ENCODE assay signal across 8 cellular contexts in the genomic region with DNA sequence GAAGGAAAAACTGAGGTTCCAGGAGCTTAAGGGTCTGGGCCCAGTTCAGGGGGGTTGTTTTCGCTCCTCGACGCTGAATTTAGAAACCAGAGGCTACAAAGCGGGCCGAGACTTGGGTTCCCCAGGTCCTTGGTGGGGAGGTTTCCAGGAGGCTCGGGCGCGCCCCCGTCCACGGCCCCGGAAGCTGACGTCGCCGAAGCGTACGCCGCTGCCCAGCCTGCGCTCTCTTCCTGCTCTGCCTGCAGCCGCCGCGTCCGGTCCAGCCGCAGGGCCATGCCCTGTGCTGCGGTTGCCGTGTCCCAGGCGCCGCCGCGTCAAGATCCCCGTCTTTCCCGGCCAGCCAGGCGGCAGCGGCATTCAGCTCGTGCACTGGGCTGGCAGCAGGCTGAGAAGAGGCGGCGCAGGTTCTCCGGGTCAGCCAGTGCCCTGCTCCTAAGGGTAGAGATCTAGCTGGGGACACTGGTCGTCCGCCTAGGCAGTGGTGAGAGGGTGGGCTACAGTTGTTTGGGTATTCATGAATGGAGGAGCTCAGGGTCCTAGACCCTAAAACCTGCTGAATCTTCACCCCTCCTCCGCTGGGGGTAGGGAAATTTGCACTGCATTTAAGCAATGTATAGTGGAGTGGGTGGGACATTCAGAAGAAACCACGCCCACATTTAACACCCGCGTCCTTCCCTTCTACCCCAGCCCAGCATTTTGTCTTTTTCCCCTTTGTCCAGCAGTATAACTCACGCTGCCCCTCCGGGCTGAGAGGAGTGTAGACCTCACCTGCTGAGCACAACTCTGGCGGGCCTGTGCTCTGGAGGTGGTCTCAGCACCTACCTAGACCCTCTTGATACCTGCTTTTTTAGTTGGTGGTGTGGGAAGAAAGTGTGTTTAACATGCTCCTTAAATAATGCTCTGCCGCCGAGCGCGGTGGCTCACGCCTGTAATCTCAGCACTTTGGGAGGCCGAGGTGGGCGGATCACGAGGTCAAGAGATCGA. TPM values are rescaled to one million over a fixed set of nuclear protein-coding genes. Genes with fewer than 3 reads are reported as not detected.
A peak's percentile ranks its signal among the peaks of the same experiment; 100 is the strongest.
DNase-seq lines count a peak whose midpoint lies in the region; ATAC-seq, FAIRE-seq and TF ChIP-seq lines count a peak whose summit lies in the region.

No MANE protein-coding gene starts in this region.

- POLR2A ChIA-PET in HepG2 (lab: Yijun Ruan, JAX): interaction anchor here (0.6 to 6.8 kb wide), 7 partner anchors 8 to 352 kb away, joined by 3 to 22 read pairs (median 11); a partner anchor contains a TSS

- peak overlapping the region; percentile 93 for H3K27ac ChIP-seq in HepG2 (ENCODE audit: extremely low read length, insufficient read depth, low read length)

- TF ChIP-seq CTCF in HepG2 (CRISPR knock-in tag; IDR thresholded peaks at IDR 0.05): peak; percentile 22; the same call in 1 of the 2 replicates

- no peak for TF ChIP-seq EP300 in HepG2 (IDR thresholded peaks at IDR 0.05; ENCODE audit: low read depth in 2 of 2, low read length in 2 of 2)
- TF ChIP-seq EP300 in HepG2 (CRISPR knock-in tag; IDR thresholded peaks at IDR 0.05; ENCODE audit: borderline replicate concordance): no peak; the same call in 1 of the 2 replicates

- H2AFZ ChIP-seq in HepG2 (ENCODE audit: low read length): peak overlapping the region; percentile 68

- FAIRE-seq in HepG2 (lab: Jason Lieb, UNC): no peak

- peak overlapping the region; percentile 87 to 99 (median 95) for H3K4me3 ChIP-seq in HepG2 (replicated peaks in 1 of 3; ENCODE audit: insufficient read depth in 1 of 3, low read depth in 2 of 3, low read length in 3 of 3)

- H3K27me3 ChIP-seq in HepG2 (ENCODE audit: control insufficient read depth in 1 of 2, insufficient read depth in 2 of 2, low read length in 2 of 2): peaks cover 0 to 2% of the 10 kb centered on the region in 2 experiments; a peak in 1 of 5 replicates

- no peaks in the 10 kb centered on the region for H3K9me3 ChIP-seq in HepG2 (ENCODE audit: low read length)

- intact Hi-C loops in HepG2 (cut with micrococcal nuclease; ENCODE audit: unreplicated experiment): no loop called here

- H3K4me2 ChIP-seq in HepG2 (ENCODE audit: low read depth, low read length): peak overlapping the region; percentile 99

- H3K79me2 ChIP-seq in HepG2 (ENCODE audit: insufficient read depth, low read length): peaks cover 39% of the 10 kb centered on the region

- H3K9ac ChIP-seq in HepG2 (ENCODE audit: insufficient read depth, low read depth, low read length): peak overlapping the region; percentile 94

- TF ChIP-seq POLR2A in HepG2 (IDR thresholded peaks at IDR 0.05; ENCODE audit: insufficient read depth in 1 of 2, low read depth in 2 of 2, low read length in 2 of 2): peak; percentile 76 to 99

- BruUV-seq in HepG2 (replicated peaks; lab: Mats Ljungman, UMichigan): no TSS peak

- peak; percentile 47 for ATAC-seq in HG03039 (IDR thresholded peaks at IDR 0.05; ENCODE audit: unreplicated experiment)
- peak; percentile 90 for ATAC-seq in HepG2

- in situ Hi-C loops in HepG2 (cut with HindIII; ENCODE audit: extremely low pct_ligation_motif_present, low pct_unique_long_range_greater_than_20kb): no loop called here

- DNase-seq in NCI-H2081 (lab: John Stamatoyannopoulos, UW): peak; percentile 54 to 73
- no peak for DNase-seq in NCI-H2081 treated with DMSO at 0.1 percent for 48 hours (lab: John Stamatoyannopoulos, UW)
- peak; percentile 66 for DNase-seq in NCI-H345 (lab: John Stamatoyannopoulos, UW)
- DNase-seq in activated CD4-positive, alpha-beta T cell treated with anti-CD3 and anti-CD28 coated beads, Interleukin-2, amount 50 U/mL, for 1 hour: peak; percentile 66
- DNase-seq in dermis blood vessel endothelial cell: peak; percentile 82
- DNase-seq in HepG2 (ENCODE audit: low spot score): peak; percentile 66
- DNase-seq in stimulated activated CD4-positive, alpha-beta T cell treated with anti-CD3 and anti-CD28 coated beads, Interleukin-2, amount 100 ng/mL, for 4 hours (ENCODE audit: low read depth): peak; percentile 61

- peaks cover 48% of the 10 kb centered on the region for H3K4me1 ChIP-seq in HepG2 (ENCODE audit: insufficient read depth, low read length)

- CTCF ChIA-PET in HepG2 (lab: Yijun Ruan, JAX; ENCODE audit: low intra/inter-chr PET ratio, low total read pairs): no interaction called here

- peak; percentile 48; the same call in 1 of the 2 replicates for TF ChIP-seq RAD21 in HepG2 (CRISPR knock-in tag; IDR thresholded peaks at IDR 0.05)

- WGBS in HepG2 (ENCODE audit: low lambda C conversion rate): 28% methylated on average over 34 of the region's 55 CpGs

- no peaks in the 10 kb centered on the region for H4K20me1 ChIP-seq in HepG2 (ENCODE audit: insufficient read depth, low read length)

- H3K36me3 ChIP-seq in HepG2 (replicated peaks in 1 of 2; ENCODE audit: control insufficient read depth in 1 of 2, insufficient read depth in 2 of 2, low read length in 2 of 2): 0 out of 5 replicates have a peak, but pooled peaks cover 0 to under 1% of the 10 kb centered on the region in 2 experiments

RNA-seq across cellular contexts. Expression of a gene that starts 1.1 kb away (rescaled TPM):
- total RNA-seq in dermis blood vessel endothelial cell (29.3 and 39.0 TPM in 2 replicates), HepG2 (2016; rRNA removed; fragmentation: Illumina TruSeq; extraction: Trizol) (38.7 and 46.2 TPM in 2 replicates)
- 9.6 and 10.3 TPM in 2 replicates for total RNA-seq in HepG2 (2016; cell fraction: cytosol; rRNA removed; fragmentation: Illumina TruSeq; extraction: Trizol; ENCODE audit: low read depth)
- total RNA-seq in HepG2 (2016; cell fraction: insoluble cytoplasmic fraction; rRNA removed; fragmentation: Illumina TruSeq; extraction: Trizol): 37.1 and 41.8 TPM in 2 replicates
- 26.1 and 27.6 TPM in 2 replicates for total RNA-seq in HepG2 (2016; cell fraction: membrane; rRNA removed; fragmentation: Illumina TruSeq; extraction: Trizol)
- 24.8 and 31.3 TPM in 2 replicates for total RNA-seq in HepG2 (2016; cell fraction: nucleus; rRNA removed; fragmentation: Illumina TruSeq; extraction: Trizol)
- 27.1 and 28.1 TPM in 2 replicates for polyA plus RNA-seq in HepG2 (2011; rRNA removed)
- 21.8 and 22.0 TPM in 2 replicates for polyA plus RNA-seq in HepG2 (2011; cell fraction: cytosol; rRNA removed)
- 35.8 and 38.4 TPM in 2 replicates for polyA plus RNA-seq in HepG2 (2011; cell fraction: nucleus; rRNA removed)
- 25.7 and 28.0 TPM in 2 replicates for polyA plus RNA-seq in HepG2 (2012)
- 4.6 and 5.3 TPM in 2 replicates for polyA plus RNA-seq in HepG2 (2016; cell fraction: cytosol; fragmentation: Illumina TruSeq; extraction: Trizol; ENCODE audit: low read depth)
- 44.5 and 52.1 TPM in 2 replicates for polyA plus RNA-seq in HepG2 (2016; cell fraction: insoluble cytoplasmic fraction; fragmentation: Illumina TruSeq; extraction: Trizol; ENCODE audit: low read depth)
- 13.3 and 13.6 TPM in 2 replicates for polyA plus RNA-seq in HepG2 (2016; cell fraction: membrane; fragmentation: Illumina TruSeq; extraction: Trizol; ENCODE audit: low read depth)
- polyA plus RNA-seq in HepG2 (2016; cell fraction: nucleus; fragmentation: Illumina TruSeq; extraction: Trizol; ENCODE audit: insufficient read depth, low read depth): 60.9 and 65.2 TPM in 2 replicates
- polyA minus RNA-seq in HepG2 (2011; rRNA and poly(A)+ RNA removed; ENCODE audit: low replicate concordance): 37.4 and 51.8 TPM in 2 replicates
- 14.8 and 19.4 TPM in 2 replicates for polyA minus RNA-seq in HepG2 (2011; cell fraction: cytosol; rRNA and poly(A)+ RNA removed)
- 23.9 and 26.0 TPM in 2 replicates for polyA minus RNA-seq in HepG2 (2011; cell fraction: nucleus; rRNA and poly(A)+ RNA removed)

RNA-seq across cellular contexts. Expression of a gene that starts 50.9 kb away (rescaled TPM):
- total RNA-seq in dermis blood vessel endothelial cell (not detected in 2 replicates), HepG2 (2016; rRNA removed; fragmentation: Illumina TruSeq; extraction: Trizol) (30.4 and 35.1 TPM in 2 replicates)
- total RNA-seq in HepG2 (2016; cell fraction: cytosol; rRNA removed; fragmentation: Illumina TruSeq; extraction: Trizol; ENCODE audit: low read depth): 5.9 and 7.6 TPM in 2 replicates
- 25.6 and 34.0 TPM in 2 replicates for total RNA-seq in HepG2 (2016; cell fraction: insoluble cytoplasmic fraction; rRNA removed; fragmentation: Illumina TruSeq; extraction: Trizol)
- total RNA-seq in HepG2 (2016; cell fraction: membrane; rRNA removed; fragmentation: Illumina TruSeq; extraction: Trizol): 13.2 and 15.4 TPM in 2 replicates
- 26.9 and 31.0 TPM in 2 replicates for total RNA-seq in HepG2 (2016; cell fraction: nucleus; rRNA removed; fragmentation: Illumina TruSeq; extraction: Trizol)
- 38.2 and 41.7 TPM in 2 replicates for polyA plus RNA-seq in HepG2 (2011; rRNA removed)
- polyA plus RNA-seq in HepG2 (2011; cell fraction: cytosol; rRNA removed): 29.0 and 39.2 TPM in 2 replicates
- 86.1 and 97.2 TPM in 2 replicates for polyA plus RNA-seq in HepG2 (2011; cell fraction: nucleus; rRNA removed)
- 34.9 and 37.3 TPM in 2 replicates for polyA plus RNA-seq in HepG2 (2012)
- 4.4 and 6.6 TPM in 2 replicates for polyA plus RNA-seq in HepG2 (2016; cell fraction: cytosol; fragmentation: Illumina TruSeq; extraction: Trizol; ENCODE audit: low read depth)
- polyA plus RNA-seq in HepG2 (2016; cell fraction: insoluble cytoplasmic fraction; fragmentation: Illumina TruSeq; extraction: Trizol; ENCODE audit: low read depth): 20.8 and 23.2 TPM in 2 replicates
- polyA plus RNA-seq in HepG2 (2016; cell fraction: membrane; fragmentation: Illumina TruSeq; extraction: Trizol; ENCODE audit: low read depth): 8.8 and 10.0 TPM in 2 replicates
- polyA plus RNA-seq in HepG2 (2016; cell fraction: nucleus; fragmentation: Illumina TruSeq; extraction: Trizol; ENCODE audit: insufficient read depth, low read depth): 40.0 and 40.3 TPM in 2 replicates
- polyA minus RNA-seq in HepG2 (2011; rRNA and poly(A)+ RNA removed; ENCODE audit: low replicate concordance): 0.12 and 47.7 TPM in 2 replicates
- polyA minus RNA-seq in HepG2 (2011; cell fraction: cytosol; rRNA and poly(A)+ RNA removed): 22.0 and 26.2 TPM in 2 replicates
- 45.7 and 67.4 TPM in 2 replicates for polyA minus RNA-seq in HepG2 (2011; cell fraction: nucleus; rRNA and poly(A)+ RNA removed)

RNA-seq across cellular contexts. Expression of a gene that starts 53.3 kb away (rescaled TPM):
- total RNA-seq in dermis blood vessel endothelial cell: not detected in 2 replicates
- 4.1 and 4.5 TPM in 2 replicates for total RNA-seq in HepG2 (2016; rRNA removed; fragmentation: Illumina TruSeq; extraction: Trizol)
- 0.44 and 0.61 TPM in 2 replicates for total RNA-seq in HepG2 (2016; cell fraction: cytosol; rRNA removed; fragmentation: Illumina TruSeq; extraction: Trizol; ENCODE audit: low read depth)
- total RNA-seq in HepG2 (2016; cell fraction: insoluble cytoplasmic fraction; rRNA removed; fragmentation: Illumina TruSeq; extraction: Trizol): 3.6 and 4.2 TPM in 2 replicates
- 2.1 and 2.3 TPM in 2 replicates for total RNA-seq in HepG2 (2016; cell fraction: membrane; rRNA removed; fragmentation: Illumina TruSeq; extraction: Trizol)
- total RNA-seq in HepG2 (2016; cell fraction: nucleus; rRNA removed; fragmentation: Illumina TruSeq; extraction: Trizol): 4.0 and 4.1 TPM in 2 replicates
- 6.8 and 7.6 TPM in 2 replicates for polyA plus RNA-seq in HepG2 (2011; rRNA removed)
- polyA plus RNA-seq in HepG2 (2011; cell fraction: cytosol; rRNA removed): 3.3 and 4.0 TPM in 2 replicates
- polyA plus RNA-seq in HepG2 (2011; cell fraction: nucleus; rRNA removed): 11.9 and 13.4 TPM in 2 replicates
- polyA plus RNA-seq in HepG2 (2012): 4.9 and 6.0 TPM in 2 replicates
- polyA plus RNA-seq in HepG2 (2016; cell fraction: cytosol; fragmentation: Illumina TruSeq; extraction: Trizol; ENCODE audit: low read depth): 0.32 and 0.33 TPM in 2 replicates
- 4.6 and 4.8 TPM in 2 replicates for polyA plus RNA-seq in HepG2 (2016; cell fraction: insoluble cytoplasmic fraction; fragmentation: Illumina TruSeq; extraction: Trizol; ENCODE audit: low read depth)
- polyA plus RNA-seq in HepG2 (2016; cell fraction: membrane; fragmentation: Illumina TruSeq; extraction: Trizol; ENCODE audit: low read depth): 1.0 and 1.3 TPM in 2 replicates
- 8.1 and 9.5 TPM in 2 replicates for polyA plus RNA-seq in HepG2 (2016; cell fraction: nucleus; fragmentation: Illumina TruSeq; extraction: Trizol; ENCODE audit: insufficient read depth, low read depth)
- polyA minus RNA-seq in HepG2 (2011; rRNA and poly(A)+ RNA removed; ENCODE audit: low replicate concordance): 0.05 and 3.6 TPM in 2 replicates
- 2.0 and 2.2 TPM in 2 replicates for polyA minus RNA-seq in HepG2 (2011; cell fraction: cytosol; rRNA and poly(A)+ RNA removed)
- 4.0 and 5.1 TPM in 2 replicates for polyA minus RNA-seq in HepG2 (2011; cell fraction: nucleus; rRNA and poly(A)+ RNA removed)
